ENCODE assay signal across 1 cellular context in the genomic region with DNA sequence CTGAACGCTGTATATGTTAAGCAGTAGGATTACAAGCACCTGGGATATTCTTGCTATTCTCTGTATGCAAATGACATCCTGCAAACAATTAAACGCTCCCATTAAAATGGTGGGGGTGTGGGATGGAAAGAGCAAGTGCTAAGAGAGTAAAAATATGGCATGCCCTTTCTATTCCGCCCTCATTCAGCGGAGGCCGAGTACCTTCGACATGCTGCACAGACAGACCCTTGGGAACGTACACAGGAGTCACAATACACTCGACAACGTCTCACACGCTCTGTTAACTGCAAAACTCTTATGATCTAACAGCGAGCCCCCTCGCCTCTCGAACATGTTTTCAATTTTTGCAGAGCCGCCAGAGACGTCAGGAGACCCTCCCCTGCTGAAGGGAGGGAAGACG.
TF ChIP-seq lines count a peak whose summit lies in the region.

No MANE protein-coding gene starts in this region.

TF ChIP-seq in A549, 52 proteins besides CTCF, POLR2A, EP300 and RAD21 (continued from another document):
- no peak for TF ChIP-seq REST (IDR thresholded peaks at IDR 0.05)
- no peak for TF ChIP-seq CHD4 (IDR thresholded peaks at IDR 0.05; ENCODE audit: borderline replicate concordance)
- no peak for TF ChIP-seq ZC3H11A (IDR thresholded peaks at IDR 0.05)
- TF ChIP-seq PBX3 (IDR thresholded peaks at IDR 0.05): no peak
- no peak for TF ChIP-seq NPAS2 (CRISPR knock-in tag; IDR thresholded peaks at IDR 0.05; ENCODE audit: borderline replicate concordance)
- TF ChIP-seq, protein P1, sequence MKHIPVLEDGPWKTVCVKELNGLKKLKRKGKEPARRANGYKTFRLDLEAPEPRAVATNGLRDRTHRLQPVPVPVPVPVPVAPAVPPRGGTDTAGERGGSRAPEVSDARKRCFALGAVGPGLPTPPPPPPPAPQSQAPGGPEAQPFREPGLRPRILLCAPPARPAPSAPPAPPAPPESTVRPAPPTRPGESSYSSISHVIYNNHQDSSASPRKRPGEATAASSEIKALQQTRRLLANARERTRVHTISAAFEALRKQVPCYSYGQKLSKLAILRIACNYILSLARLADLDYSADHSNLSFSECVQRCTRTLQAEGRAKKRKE (CRISPR knock-in tag; IDR thresholded peaks at IDR 0.05; ENCODE audit: low read depth): no peak
- TF ChIP-seq MYC (IDR thresholded peaks at IDR 0.05; ENCODE audit: borderline replicate concordance, low read length): no peak
- no peak for TF ChIP-seq RARB (CRISPR knock-in tag; IDR thresholded peaks at IDR 0.05)
- TF ChIP-seq EHMT2 (IDR thresholded peaks at IDR 0.05; ENCODE audit: low read depth): no peak
- TF ChIP-seq, protein P2, sequence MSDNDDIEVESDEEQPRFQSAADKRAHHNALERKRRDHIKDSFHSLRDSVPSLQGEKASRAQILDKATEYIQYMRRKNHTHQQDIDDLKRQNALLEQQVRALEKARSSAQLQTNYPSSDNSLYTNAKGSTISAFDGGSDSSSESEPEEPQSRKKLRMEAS (IDR thresholded peaks at IDR 0.05): no peak
- TF ChIP-seq RFX5 (IDR thresholded peaks at IDR 0.05): no peak
- no peak for TF ChIP-seq SREBF2 (IDR thresholded peaks at IDR 0.05)
- TF ChIP-seq ZNF302 (CRISPR knock-in tag; IDR thresholded peaks at IDR 0.05): no peak
- TF ChIP-seq CBX2 (IDR thresholded peaks at IDR 0.05; ENCODE audit: borderline replicate concordance, low read depth): no peak
- no peak for TF ChIP-seq JUN (IDR thresholded peaks at IDR 0.05)
- TF ChIP-seq ELK1 (IDR thresholded peaks at IDR 0.05; ENCODE audit: low read depth, low read length): no peak
TF ChIP-seq in A549: peak in this region for 0.
